8 cellular contexts compared by ENCODE assay signal in genomic region chr6:137415127-137415833, GRCh38.
A peak's percentile ranks its signal among the peaks of the same experiment; 100 is the strongest.
DNase-seq lines count a peak whose midpoint lies in the region; ATAC-seq lines count a peak whose summit lies in the region.

No MANE protein-coding gene starts in this region.

- CTCF ChIA-PET in activated CD8-positive, alpha-beta T cell treated with anti-CD3 and anti-CD28 coated beads, Interleukin-2, amount 10 ng/mL, durations not matched to agents 7 days and 5 days (lab: Charles Lee): interaction anchor here (0.6 to 2.8 kb wide), 37 partner anchors 9 to 536 kb away, joined by 3 to 28 read pairs (median 4); no protein-coding TSS in a partner anchor

- H3K4me1 Mint-ChIP-seq in activated CD8-positive, alpha-beta T cell treated with anti-CD3 and anti-CD28 coated beads, Interleukin-2, amount 10 ng/mL, durations not matched to agents 7 days and 5 days (ENCODE audit: low read depth): peaks cover 9% of the 10 kb centered on the region
- H3K4me1 Mint-ChIP-seq in memory B cell: peaks cover 9% of the 10 kb centered on the region

- H3K27ac Mint-ChIP-seq in activated CD8-positive, alpha-beta T cell treated with anti-CD3 and anti-CD28 coated beads, Interleukin-2, amount 10 ng/mL, durations not matched to agents 7 days and 5 days: peak overlapping the region; percentile 22
- peak overlapping the region; percentile 68 for H3K27ac Mint-ChIP-seq in memory B cell

- ATAC-seq in GM21723 (IDR thresholded peaks at IDR 0.05; ENCODE audit: unreplicated experiment): peak; percentile 97
- peak; percentile 98 for ATAC-seq in activated CD8-positive, alpha-beta T cell treated with anti-CD3 and anti-CD28 coated beads, Interleukin-2, amount 10 ng/mL, durations not matched to agents 7 days and 5 days
- ATAC-seq in memory B cell (ENCODE audit: low read depth): peak; percentile 96

- DNase-seq in DMS153 treated with DMSO at 0.1 percent for 48 hours (lab: John Stamatoyannopoulos, UW; ENCODE audit: unreplicated experiment): peak; percentile 48
- DNase-seq in M059J (ENCODE audit: low read depth): peak; percentile 66
- peak; percentile 79 for DNase-seq in activated CD8-positive, alpha-beta T cell treated with anti-CD3 and anti-CD28 coated beads, Interleukin-2, amount 10 ng/mL, durations not matched to agents 7 days and 5 days
- peak; percentile 22 for DNase-seq in effector CD8-positive, alpha-beta T cell (lab: John Stamatoyannopoulos, UW)
- peak; percentile 59 to 60 for DNase-seq in memory B cell (ENCODE audit: low spot score in 2 of 2)
- peak; percentile 23 to 46 for DNase-seq in stimulated activated CD8-positive, alpha-beta memory T cell treated with anti-CD3 and anti-CD28 coated beads, Interleukin-15, amount 100 ng/mL, for 4 hours (ENCODE audit: low read depth in 2 of 2)
- DNase-seq in NCI-H2171 treated with DMSO at 0.1 percent for 48 hours (lab: John Stamatoyannopoulos, UW): no peak

- no peaks in the 10 kb centered on the region for H3K36me3 Mint-ChIP-seq in activated CD8-positive, alpha-beta T cell treated with anti-CD3 and anti-CD28 coated beads, Interleukin-2, amount 10 ng/mL, durations not matched to agents 7 days and 5 days (ENCODE audit: low read depth)
- H3K36me3 Mint-ChIP-seq in memory B cell: no peaks in the 10 kb centered on the region

- H3K4me3 Mint-ChIP-seq in activated CD8-positive, alpha-beta T cell treated with anti-CD3 and anti-CD28 coated beads, Interleukin-2, amount 10 ng/mL, durations not matched to agents 7 days and 5 days: peak overlapping the region; percentile 73
- H3K4me3 Mint-ChIP-seq in memory B cell: peak overlapping the region; percentile 85

- peaks cover 7% of the 10 kb centered on the region for H3K27me3 Mint-ChIP-seq in activated CD8-positive, alpha-beta T cell treated with anti-CD3 and anti-CD28 coated beads, Interleukin-2, amount 10 ng/mL, durations not matched to agents 7 days and 5 days (ENCODE audit: low read depth)
- peaks cover 2% of the 10 kb centered on the region for H3K27me3 Mint-ChIP-seq in memory B cell

- no peaks in the 10 kb centered on the region for H3K9me3 Mint-ChIP-seq in activated CD8-positive, alpha-beta T cell treated with anti-CD3 and anti-CD28 coated beads, Interleukin-2, amount 10 ng/mL, durations not matched to agents 7 days and 5 days (ENCODE audit: insufficient read depth)
- H3K9me3 Mint-ChIP-seq in memory B cell: no peaks in the 10 kb centered on the region

- POLR2A ChIA-PET in activated CD8-positive, alpha-beta T cell treated with anti-CD3 and anti-CD28 coated beads, Interleukin-2, amount 10 ng/mL, durations not matched to agents 7 days and 5 days (lab: Charles Lee): interaction anchor here (1.4 kb wide), 1 partner anchor 73 kb away, joined by 4 read pairs; no protein-coding TSS in a partner anchor
